ENCODE assay signal across 8 cellular contexts in genomic region chr1:17059391-17060128, GRCh38. TPM values are rescaled to one million over a fixed set of nuclear protein-coding genes. Genes with fewer than 3 reads are reported as not detected.
DNase-seq lines count a peak whose midpoint lies in the region; TF ChIP-seq lines count a peak whose summit lies in the region.

No MANE protein-coding gene starts in this region.

- H3K4me3 ChIP-seq in cardiac muscle cell (no peak overlapping the region), vagina (no peak overlapping the region)

- peaks cover 2% of the 10 kb centered on the region for H3K36me3 Mint-ChIP-seq in activated naive CD8-positive, alpha-beta T cell treated with anti-CD3 and anti-CD28 coated beads for 36 hours

- TF ChIP-seq CTCF in cardiac muscle cell (IDR thresholded peaks at IDR 0.05; ENCODE audit: low read depth, low read length): peak; percentile 91
- TF ChIP-seq CTCF in vagina (IDR thresholded peaks at IDR 0.05): peak in 1 of 3 experiments; percentile 41

- H3K4me3 Mint-ChIP-seq in activated naive CD8-positive, alpha-beta T cell treated with anti-CD3 and anti-CD28 coated beads for 36 hours: no peak overlapping the region

- peaks cover 13% of the 10 kb centered on the region for H3K4me1 Mint-ChIP-seq in activated naive CD8-positive, alpha-beta T cell treated with anti-CD3 and anti-CD28 coated beads for 36 hours

- H3K36me3 ChIP-seq in cardiac muscle cell: no peaks in the 10 kb centered on the region
- no peaks in the 10 kb centered on the region for H3K36me3 ChIP-seq in vagina

- H3K27ac ChIP-seq in cardiac muscle cell (no peak overlapping the region), vagina (no peak overlapping the region)

- H3K4me1 ChIP-seq in cardiac muscle cell (ENCODE audit: low read depth) (no peaks in the 10 kb centered on the region), vagina (peaks cover 4% of the 10 kb centered on the region)

- TF ChIP-seq POLR2A in vagina (IDR thresholded peaks at IDR 0.05): no peak

- intact Hi-C loops in vagina (cut with DNase I): no loop called here

- H3K27me3 Mint-ChIP-seq in activated naive CD8-positive, alpha-beta T cell treated with anti-CD3 and anti-CD28 coated beads for 36 hours: peaks cover 8% of the 10 kb centered on the region

- DNase-seq in NCI-H524 (lab: John Stamatoyannopoulos, UW): peak; percentile 68 to 77
- no peak for DNase-seq in NCI-H524 treated with DMSO at 0.1 percent for 48 hours (lab: John Stamatoyannopoulos, UW)
- peak; percentile 86 for DNase-seq in HPDE6-E6E7 (ENCODE audit: extremely low spot score)
- peak; percentile 78 for DNase-seq in NOMO-1 treated with dmso at 0.1 percent for 144 hours (lab: John Stamatoyannopoulos, UW; ENCODE audit: unreplicated experiment)
- peak; percentile 47 for DNase-seq in activated naive CD8-positive, alpha-beta T cell treated with anti-CD3 and anti-CD28 coated beads for 36 hours
- peak; percentile 83 to 84 for DNase-seq in cardiac muscle cell (ENCODE audit: low read depth in 1 of 2, low spot score in 1 of 2)
- DNase-seq in pons (ENCODE audit: low spot score): peak; percentile 89
- DNase-seq in vagina (ENCODE audit: extremely low spot score in 2 of 2): no peak

- no peaks in the 10 kb centered on the region for H3K27me3 ChIP-seq in cardiac muscle cell
- no peaks in the 10 kb centered on the region for H3K27me3 ChIP-seq in vagina

- H3K27ac Mint-ChIP-seq in activated naive CD8-positive, alpha-beta T cell treated with anti-CD3 and anti-CD28 coated beads for 36 hours: no peak overlapping the region

- no peaks in the 10 kb centered on the region for H3K9me3 Mint-ChIP-seq in activated naive CD8-positive, alpha-beta T cell treated with anti-CD3 and anti-CD28 coated beads for 36 hours

- H3K9me3 ChIP-seq in cardiac muscle cell (ENCODE audit: low read depth) (no peaks in the 10 kb centered on the region), vagina (no peaks in the 10 kb centered on the region)

RNA-seq across cellular contexts. Expression of gene SDHB, which starts 5.7 kb away (rescaled TPM):
- total RNA-seq in activated naive CD8-positive, alpha-beta T cell treated with anti-CD3 and anti-CD28 coated beads for 36 hours: 100 to 1,000 TPM; 144 to 171 TPM
- total RNA-seq in cardiac muscle cell (126 and 160 TPM in 2 replicates), vagina (96.5 TPM)
- polyA plus RNA-seq in cardiac muscle cell: 156 and 172 TPM in 2 replicates

RNA-seq across cellular contexts. Expression of gene ATP13A2, which starts 47.8 kb away (rescaled TPM):
- total RNA-seq in activated naive CD8-positive, alpha-beta T cell treated with anti-CD3 and anti-CD28 coated beads for 36 hours: 10 to 100 TPM; 24.3 to 26.8 TPM
- total RNA-seq in cardiac muscle cell (44.7 and 70.9 TPM in 2 replicates), vagina (31.7 TPM)
- 55.1 and 76.8 TPM in 2 replicates for polyA plus RNA-seq in cardiac muscle cell

RNA-seq across cellular contexts. Expression of gene PADI2, which starts 59.7 kb away (rescaled TPM):
- total RNA-seq in activated naive CD8-positive, alpha-beta T cell treated with anti-CD3 and anti-CD28 coated beads for 36 hours: under 1 TPM in 1 of 2 experiments, not detected in 1; 0.06 TPM
- 0.54 and 0.67 TPM in 2 replicates for total RNA-seq in cardiac muscle cell
- polyA plus RNA-seq in cardiac muscle cell: 0.11 and 0.46 TPM in 2 replicates
- 0.98 TPM for total RNA-seq in vagina

Comparison
In these comparisons a context has a peak if more than half of its experiments do, and no peak if none do; other contexts are left out.
1. DNase-seq: peak in NCI-H524 (2 of 2), HPDE6-E6E7 (single experiment), NOMO-1 treated with dmso at 0.1 percent for 144 hours (single experiment), activated naive CD8-positive, alpha-beta T cell treated with anti-CD3 and anti-CD28 coated beads for 36 hours (single experiment), cardiac muscle cell (2 of 2) and pons (single experiment); none in NCI-H524 treated with DMSO at 0.1 percent for 48 hours (single experiment) and vagina (0 of 2).